Comparison of ENCODE assay signal across 23 cellular contexts in genomic region chr10:82492647-82493046, GRCh38.
"Had no signal": no experiment of that assay in that cellular context is flagged by ENCODE, and none has a peak within 500 bp of the region (broad histone marks: within the 10 kb centered on the region; RNA-seq: fewer than 3 reads in every experiment).

No MANE protein-coding gene starts in this region.

- H3K4me3 ChIP-seq: coronary artery, dorsolateral prefrontal cortex, esophagus muscularis mucosa, gastroesophageal sphincter, heart left ventricle, hepatocyte, left lung, lower lobe of right lung, mucosa of descending colon had no signal

- H3K79me2 ChIP-seq: hepatocyte had no signal

- H3K4me1 Mint-ChIP-seq: immature natural killer cell, mesothelial cell of epicardium, naive B cell had no signal

- H3K27me3 ChIP-seq: dorsolateral prefrontal cortex, esophagus muscularis mucosa, foreskin keratinocyte, gastroesophageal sphincter, heart left ventricle, hepatocyte, left lung had no signal

- H2AFZ ChIP-seq: hepatocyte had no signal

- H3K27ac Mint-ChIP-seq: immature natural killer cell, mesothelial cell of epicardium, naive B cell had no signal

- H3K36me3 Mint-ChIP-seq: mesothelial cell of epicardium, naive B cell had no signal

- H3K27ac ChIP-seq: coronary artery, dorsolateral prefrontal cortex, esophagus muscularis mucosa, foreskin keratinocyte, gastroesophageal sphincter, heart left ventricle, hepatocyte, left lung, lower lobe of right lung had no signal

- H3K9me3 ChIP-seq: esophagus muscularis mucosa, gastroesophageal sphincter, heart left ventricle, lower lobe of right lung, mucosa of descending colon had no signal

- H3K4me2 ChIP-seq: hepatocyte had no signal

- H3K4me3 Mint-ChIP-seq: immature natural killer cell, mesothelial cell of epicardium had no signal

- H3K4me1 ChIP-seq: esophagus muscularis mucosa, foreskin keratinocyte, gastroesophageal sphincter, left lung, lower lobe of right lung had no signal

- H3K27me3 Mint-ChIP-seq: naive B cell had no signal

- H3K36me3 ChIP-seq: esophagus muscularis mucosa, gastroesophageal sphincter, heart left ventricle, left lung, lower lobe of right lung had no signal

- DNase-seq: dermis blood vessel endothelial cell; dorsolateral prefrontal cortex; effector CD4-positive, alpha-beta T cell; effector memory CD4-positive, alpha-beta T cell; foreskin keratinocyte; heart left ventricle; hypothalamus; immature natural killer cell; islet precursor cell; kidney; kidney glomerular epithelial cell; left colon; left lung; left ventricle myocardium superior; lower lobe of right lung; mesenchymal stem cell; mucosa of descending colon; naive B cell had no signal
